In genomic region chr1:116666090-116666489, GRCh38 we compare ENCODE assay signal across 9 cellular contexts. TPM values are rescaled to one million over a fixed set of nuclear protein-coding genes. Genes with fewer than 3 reads are reported as not detected.
A peak's percentile ranks its signal among the peaks of the same experiment; 100 is the strongest.
DNase-seq lines count a peak whose midpoint lies in the region; ATAC-seq, FAIRE-seq and TF ChIP-seq lines count a peak whose summit lies in the region.
"Had no signal": no experiment of that assay in that cellular context is flagged by ENCODE, and none has a peak within 500 bp of the region (broad histone marks: within the 10 kb centered on the region; RNA-seq: fewer than 3 reads in every experiment).

No MANE protein-coding gene starts in this region.

- H3K36me3 ChIP-seq in CD8-positive, alpha-beta memory T cell (ENCODE audit: insufficient read depth, low read length), result no peaks in the 10 kb centered on the region
- peaks cover 0 to 3% (median 0%) of the 10 kb centered on the region in 4 experiments; a peak in 1 of 8 replicates for H3K36me3 ChIP-seq in H1 (ENCODE audit: control insufficient read depth in 2 of 4, insufficient read depth in 4 of 4, low read length in 3 of 4)

- peaks cover 12% of the 10 kb centered on the region for H3K23me2 ChIP-seq in H1 (ENCODE audit: low read depth, low read length)

- no peak overlapping the region for H2BK15ac ChIP-seq in H1 (ENCODE audit: low read length)

- FAIRE-seq in H1 (lab: Jason Lieb, UNC), result no peak
- FAIRE-seq: GM18507 had no signal

- H4K8ac ChIP-seq in H1 (ENCODE audit: extremely low read depth, insufficient read depth, low read length), result no peak overlapping the region

- no peak for TF ChIP-seq POLR2A in H1 (IDR thresholded peaks at IDR 0.05; ENCODE audit: control extremely low read depth in 1 of 2, low read depth in 2 of 2, low read length in 2 of 2)

- H2AK5ac ChIP-seq in H1 (ENCODE audit: low read depth, low read length), result no peak overlapping the region

- no peaks in the 10 kb centered on the region for H3K36me3 Mint-ChIP-seq in CD8-positive, alpha-beta memory T cell
- no peaks in the 10 kb centered on the region for H3K36me3 Mint-ChIP-seq in IgD-negative memory B cell
- peaks cover 4% of the 10 kb centered on the region for H3K36me3 Mint-ChIP-seq in nephron progenitor cell (ENCODE audit: low read depth)

- CTCF ChIA-PET in CD8-positive, alpha-beta memory T cell (lab: Charles Lee), result no interaction called here
- CTCF ChIA-PET in H1 (lab: Charles Lee; ENCODE audit: partially characterized antibody), result interaction anchor here (0.9 to 1.8 kb wide), 2 partner anchors 57 to 70 kb away, joined by 3 read pairs; no protein-coding TSS in a partner anchor

- no peak overlapping the region for H3K4me3 ChIP-seq in CD8-positive, alpha-beta memory T cell (ENCODE audit: low read length)
- H3K4me3 ChIP-seq in H1 (ENCODE audit: extremely low read depth in 1 of 4, insufficient read depth in 2 of 4, low read depth in 3 of 4, low read length in 4 of 4), result peak overlapping the region; percentile 54 to 99 (median 86); a peak in 6 of 8 replicates

- H3K79me1 ChIP-seq in H1 (ENCODE audit: low read depth, low read length), result peaks cover 7% of the 10 kb centered on the region; the same call in 1 of the 2 replicates

- peak overlapping the region; percentile 61; the same call in 1 of the 2 replicates for H2BK20ac ChIP-seq in H1 (ENCODE audit: low read length)

- no peak overlapping the region for H2BK5ac ChIP-seq in H1 (ENCODE audit: low read depth, low read length)

- peaks cover 17% of the 10 kb centered on the region for H3K27me3 ChIP-seq in CD8-positive, alpha-beta memory T cell (ENCODE audit: insufficient read depth, low read length, poor library complexity, severe bottlenecking)
- H3K27me3 ChIP-seq in H1 (replicated peaks in 1 of 4; ENCODE audit: control insufficient read depth in 3 of 4, extremely low read depth in 1 of 4, insufficient read depth in 3 of 4, low read length in 3 of 4), result peaks cover 0 to 3% (median 0%) of the 10 kb centered on the region in 4 experiments; a peak in 3 of 7 replicates

- DNase-seq in CD8-positive, alpha-beta memory T cell, result no peak
- no peak for DNase-seq in H1 (ENCODE audit: low read depth in 1 of 2, low spot score in 2 of 2)
- no peak for DNase-seq in nephron progenitor cell
- no peak for DNase-seq in dermis blood vessel endothelial cell
- DNase-seq in NCI-H510A treated with DMSO at 0.1 percent for 48 hours (lab: John Stamatoyannopoulos, UW), result no peak
- DNase-seq in CD1c-positive myeloid dendritic cell (ENCODE audit: extremely low spot score), result no peak
- DNase-seq in left lobe of liver (ENCODE audit: low spot score), result no peak

- peaks cover 4 to 42% of the 10 kb centered on the region in 2 experiments; a peak in 3 of 4 replicates for H3K79me2 ChIP-seq in H1 (ENCODE audit: control insufficient read depth in 1 of 2, insufficient read depth in 2 of 2, low read length in 2 of 2)

- H3K9ac ChIP-seq in H1 (replicated peaks in 1 of 4; ENCODE audit: extremely low read depth in 1 of 4, low read depth in 3 of 4, low read length in 3 of 4), result no peak overlapping the region

- H3K18ac ChIP-seq in H1 (ENCODE audit: extremely low read depth, low read length), result no peak overlapping the region

- no peak overlapping the region for H3K27ac Mint-ChIP-seq in CD8-positive, alpha-beta memory T cell
- H3K27ac Mint-ChIP-seq in IgD-negative memory B cell (no peak overlapping the region), nephron progenitor cell (no peak overlapping the region)

- H3K27ac ChIP-seq in CD8-positive, alpha-beta memory T cell (ENCODE audit: low read depth, low read length), result no peak overlapping the region
- H3K27ac ChIP-seq in H1 (ENCODE audit: low read depth, low read length), result no peak overlapping the region

- no peak overlapping the region for H3K4ac ChIP-seq in H1 (replicated peaks; ENCODE audit: insufficient read length, low read depth, low read length)

- 0 out of 2 replicates have a peak overlapping the region, but pooled peaks have one; percentile 3 for H2BK12ac ChIP-seq in H1 (ENCODE audit: low read depth, low read length)

- H2BK120ac ChIP-seq in H1 (replicated peaks; ENCODE audit: low read depth, low read length), result no peak overlapping the region

- no peak overlapping the region for H3K23ac ChIP-seq in H1 (ENCODE audit: insufficient read length)

- H4K20me1 ChIP-seq in H1 (replicated peaks in 1 of 2; ENCODE audit: control insufficient read depth in 1 of 2, insufficient read depth in 2 of 2, low read length in 2 of 2), result peaks cover 3 to 22% of the 10 kb centered on the region in 2 experiments

- H3K9me3 Mint-ChIP-seq in CD8-positive, alpha-beta memory T cell, result peaks cover 0 to 1% (median 0%) of the 10 kb centered on the region in 5 donors
- H3K9me3 Mint-ChIP-seq in IgD-negative memory B cell (no peaks in the 10 kb centered on the region), nephron progenitor cell (peaks cover 4% of the 10 kb centered on the region)

- H3K56ac ChIP-seq in H1 (replicated peaks; ENCODE audit: insufficient read length, low read depth, low read length), result no peak overlapping the region

- H3K4me1 Mint-ChIP-seq in CD8-positive, alpha-beta memory T cell, result peaks cover 10 to 20% (median 12%) of the 10 kb centered on the region in 3 donors
- H3K4me1 Mint-ChIP-seq in IgD-negative memory B cell (peaks cover 8 to 11% (median 9%) of the 10 kb centered on the region in 3 donors), nephron progenitor cell (peaks cover 47% of the 10 kb centered on the region)

- 79% methylated on average over 11 of the region's 11 CpGs; no CpG with 5 or more reads in 1 of the 2 experiments for WGBS in H1 (ENCODE audit: extremely low coverage in 1 of 2, insufficient coverage in 1 of 2, insufficient read length in 1 of 2, insufficient replicate concordance in 2 of 2, low coverage in 1 of 2, low lambda C conversion rate in 2 of 2, missing lambda C conversion rate in 1 of 2), 2 experiments

- TF ChIP-seq CTCF in H1 (IDR thresholded peaks at IDR 0.05; ENCODE audit: control extremely low read depth in 1 of 3, insufficient read depth in 1 of 3, low read depth in 1 of 3, low read length in 3 of 3), result no peak
- no peak for TF ChIP-seq CTCF in nephron progenitor cell (IDR thresholded peaks at IDR 0.05)

- no peak overlapping the region for H4K5ac ChIP-seq in H1 (ENCODE audit: insufficient read length, low read depth, low read length)

- no peak for TF ChIP-seq EP300 in H1 (IDR thresholded peaks at IDR 0.05; ENCODE audit: borderline replicate concordance in 1 of 2, low read depth in 2 of 2, low read length in 2 of 2)

- H3K4me1 ChIP-seq in CD8-positive, alpha-beta memory T cell (ENCODE audit: insufficient read depth, low read length), result peaks cover 10% of the 10 kb centered on the region
- H3K4me1 ChIP-seq in H1 (replicated peaks in 1 of 4; ENCODE audit: control insufficient read depth in 3 of 4, insufficient read depth in 4 of 4, low read length in 3 of 4), result peaks cover 10 to 20% (median 15%) of the 10 kb centered on the region in 4 experiments; a peak in 5 of 7 replicates

- no peak overlapping the region for H3K14ac ChIP-seq in H1 (ENCODE audit: insufficient read length)

- H3K9me3 ChIP-seq in CD8-positive, alpha-beta memory T cell (ENCODE audit: low read length), result no peaks in the 10 kb centered on the region
- no peaks in the 10 kb centered on the region for H3K9me3 ChIP-seq in H1 (ENCODE audit: insufficient read depth in 2 of 2, low read depth in 1 of 2, low read length in 1 of 2)

- ATAC-seq in left lobe of liver, result no peak

- peaks cover 27 to 59% of the 10 kb centered on the region in 2 donors for H3K27me3 Mint-ChIP-seq in CD8-positive, alpha-beta memory T cell
- H3K27me3 Mint-ChIP-seq in IgD-negative memory B cell (peaks cover 25% of the 10 kb centered on the region), nephron progenitor cell (ENCODE audit: low read depth, poor library complexity) (peaks cover 11% of the 10 kb centered on the region)

- H2AFZ ChIP-seq in H1 (ENCODE audit: low read length), result no peak overlapping the region

- TF ChIP-seq RAD21 in H1 (IDR thresholded peaks at IDR 0.05 in 1 of 2, conservative IDR thresholded peaks at IDR 0.05 in 1 of 2; ENCODE audit: low read depth in 2 of 2, low read length in 2 of 2), result no peak

- H3K4me3 Mint-ChIP-seq in CD8-positive, alpha-beta memory T cell, result peak overlapping the region; percentile 34 to 85 (median 82)
- H3K4me3 Mint-ChIP-seq in IgD-negative memory B cell (peak overlapping the region; percentile 34 to 73 (median 70)), nephron progenitor cell (peak overlapping the region; percentile 90)

- peak overlapping the region; percentile 88 to 95 for H3K4me2 ChIP-seq in H1 (ENCODE audit: insufficient read depth in 1 of 2, low read depth in 2 of 2, low read length in 2 of 2)

- no peak overlapping the region for H4K91ac ChIP-seq in H1 (replicated peaks; ENCODE audit: insufficient read length, low read length)

- POLR2A ChIA-PET in CD8-positive, alpha-beta memory T cell (lab: Charles Lee), result no interaction called here
- POLR2A ChIA-PET in H1 (lab: Charles Lee; ENCODE audit: partially characterized antibody), result interaction anchor here (0.9 kb wide), 1 partner anchor 392 kb away, joined by 3 read pairs; no protein-coding TSS in a partner anchor

RNA-seq across cellular contexts. Expression of gene IGSF3, which starts 1.4 kb away (rescaled TPM):
- total RNA-seq in CD8-positive, alpha-beta memory T cell, result 1 to 10 TPM; 1.8 to 2.0 TPM
- polyA plus RNA-seq in CD8-positive, alpha-beta memory T cell, result not detected
- polyA plus RNA-seq in IgD-negative memory B cell (not detected), H1 (2011; rRNA removed) (30.0 and 38.7 TPM in 2 replicates)
- 30.2 and 32.2 TPM in 2 replicates for total RNA-seq in H1 (2021; fragmentation: NEBNext Ultra II Directional; extraction: Animal tissue kit (Norgen Biotek cat#: 25700))
- polyA plus RNA-seq in H1 (2011; cell fraction: cytosol; rRNA removed), result 35.4 TPM
- 56.5 TPM for polyA plus RNA-seq in H1 (2011; cell fraction: nucleus; rRNA removed)
- 20.6 to 27.8 TPM (median 24.4 TPM) in 4 replicates for polyA plus RNA-seq in H1 (2012, experiment 1 of 2)
- 10.1 TPM for polyA plus RNA-seq in H1 (2012, experiment 2 of 2)
- 30.9 TPM for polyA plus RNA-seq in H1 (2013, experiment 1 of 2)
- 28.1 TPM for polyA plus RNA-seq in H1 (2013, experiment 2 of 2)
- 56.8 and 70.7 TPM in 2 replicates for polyA minus RNA-seq in H1 (2011; rRNA and poly(A)+ RNA removed)
- 34.7 TPM for polyA minus RNA-seq in H1 (2011; cell fraction: cytosol; rRNA and poly(A)+ RNA removed)
- 28.1 TPM for polyA minus RNA-seq in H1 (2011; cell fraction: nucleus; rRNA and poly(A)+ RNA removed)
- total RNA-seq in dermis blood vessel endothelial cell (24.8 and 29.4 TPM in 2 replicates), left lobe of liver (0.48 TPM)
